In the genomic region with DNA sequence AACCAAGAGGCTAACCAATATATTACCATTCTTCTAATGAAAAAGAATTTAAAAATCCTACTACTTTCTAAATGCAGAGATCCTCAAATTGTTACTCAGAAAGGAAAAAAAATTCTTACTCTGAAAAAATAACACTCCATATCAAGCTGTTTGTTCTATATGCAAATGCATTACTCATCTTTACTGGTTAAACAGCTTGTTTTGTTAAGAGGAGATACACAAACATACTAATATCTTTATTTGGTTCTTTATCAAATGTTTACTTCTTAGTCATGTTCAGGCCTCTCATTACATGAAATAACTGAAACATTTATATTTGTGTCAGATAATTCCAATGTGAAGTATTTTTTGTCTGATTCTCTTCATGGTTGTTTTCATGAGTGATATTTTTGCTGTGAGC, we compare ENCODE assay signal across 29 cellular contexts.
A peak's percentile ranks its signal among the peaks of the same experiment; 100 is the strongest.
DNase-seq lines count a peak whose midpoint lies in the region; ATAC-seq and TF ChIP-seq lines count a peak whose summit lies in the region.
"Had no signal": no experiment of that assay in that cellular context is flagged by ENCODE, and none has a peak within 500 bp of the region (broad histone marks: within the 10 kb centered on the region; RNA-seq: fewer than 3 reads in every experiment).

No MANE protein-coding gene starts in this region.

- H3K4me2 ChIP-seq in OCI-LY7 (ENCODE audit: low read length) (no peak overlapping the region), osteoblast (ENCODE audit: insufficient read depth, low read length) (no peak overlapping the region), neural progenitor cell (no peak overlapping the region)

- H3K9ac ChIP-seq in neural progenitor cell: no peak overlapping the region

- BruUV-seq in OCI-LY7 (replicated peaks; lab: Mats Ljungman, UMichigan): TSS peak; percentile 35

- no peaks in the 10 kb centered on the region for H3K9me3 ChIP-seq in OCI-LY7 (ENCODE audit: low read length)
- H3K9me3 ChIP-seq in osteoblast (ENCODE audit: low read depth, low read length): no peaks in the 10 kb centered on the region
- no peaks in the 10 kb centered on the region for H3K9me3 ChIP-seq in neural progenitor cell (ENCODE audit: low read depth)
- no peaks in the 10 kb centered on the region for H3K9me3 ChIP-seq in sigmoid colon
- H3K9me3 ChIP-seq: esophagus muscularis mucosa, tibial artery had no signal

- H3K27me3 Mint-ChIP-seq in neural progenitor cell (ENCODE audit: insufficient read depth, low read depth): peaks cover 2% of the 10 kb centered on the region
- H3K27me3 Mint-ChIP-seq: activated B cell treated with CpG ODN at 0.5 μM for 24 hours; activated CD4-positive, alpha-beta memory T cell treated with anti-CD3 and anti-CD28 coated beads for 36 hours; B cell; naive B cell; stimulated activated naive CD8-positive, alpha-beta T cell treated with anti-CD3 and anti-CD28 coated beads, Interleukin-15, Interleukin-2, amounts not matched to agents 100 ng/mL and 50 ng/mL, for 24 hours had no signal

- H3K9me3 Mint-ChIP-seq in neural progenitor cell: no peaks in the 10 kb centered on the region
- H3K9me3 Mint-ChIP-seq: activated B cell treated with CpG ODN at 0.5 μM for 24 hours; activated CD4-positive, alpha-beta memory T cell treated with anti-CD3 and anti-CD28 coated beads for 36 hours; naive B cell; stimulated activated naive CD8-positive, alpha-beta T cell treated with anti-CD3 and anti-CD28 coated beads, Interleukin-15, Interleukin-2, amounts not matched to agents 100 ng/mL and 50 ng/mL, for 24 hours had no signal

- H3K36me3 Mint-ChIP-seq in neural progenitor cell: peaks cover 16% of the 10 kb centered on the region
- H3K36me3 Mint-ChIP-seq: naive B cell had no signal

- POLR2A ChIA-PET in OCI-LY7 (lab: Charles Lee): interaction anchor here (0.6 to 0.9 kb wide), 2 partner anchors 10 to 269 kb away, joined by 3 to 8 read pairs; no protein-coding TSS in a partner anchor

- H3K36me3 ChIP-seq in OCI-LY7 (ENCODE audit: insufficient read depth, low read length) (peaks cover 22% of the 10 kb centered on the region), osteoblast (ENCODE audit: insufficient read depth, low read length) (no peaks in the 10 kb centered on the region), neural progenitor cell (no peaks in the 10 kb centered on the region), sigmoid colon (peaks cover 0 to 16% (median 4%) of the 10 kb centered on the region in 4 donors)

- H3K4me1 ChIP-seq in OCI-LY7 (ENCODE audit: insufficient read depth, low read length, poor library complexity, severe bottlenecking) (no peaks in the 10 kb centered on the region), osteoblast (ENCODE audit: insufficient read depth, low read length) (peaks cover 6% of the 10 kb centered on the region), neural progenitor cell (no peaks in the 10 kb centered on the region), sigmoid colon (no peaks in the 10 kb centered on the region)
- H3K4me1 ChIP-seq: esophagus muscularis mucosa had no signal

- H3K79me2 ChIP-seq in OCI-LY7 (ENCODE audit: insufficient read depth, low read depth, low read length): no peaks in the 10 kb centered on the region
- no peaks in the 10 kb centered on the region for H3K79me2 ChIP-seq in osteoblast (ENCODE audit: insufficient read depth, low read length)
- H3K79me2 ChIP-seq in neural progenitor cell (ENCODE audit: low read depth): no peaks in the 10 kb centered on the region

- no peaks in the 10 kb centered on the region for H3K4me1 Mint-ChIP-seq in neural progenitor cell
- H3K4me1 Mint-ChIP-seq: activated B cell treated with CpG ODN at 0.5 μM for 24 hours, naive B cell had no signal

- TF ChIP-seq POLR2A in sigmoid colon (IDR thresholded peaks at IDR 0.05): no peak

- no peaks in the 10 kb centered on the region for H3K27me3 ChIP-seq in osteoblast (ENCODE audit: insufficient read depth, low read length)
- H3K27me3 ChIP-seq in neural progenitor cell: no peaks in the 10 kb centered on the region
- H3K27me3 ChIP-seq in sigmoid colon: no peaks in the 10 kb centered on the region
- H3K27me3 ChIP-seq: esophagus muscularis mucosa, tibial artery had no signal

- intact Hi-C loops in OCI-LY7 (cut with micrococcal nuclease; ENCODE audit: unreplicated experiment): no loop called here
- intact Hi-C loops in sigmoid colon (cut with DNase I): no loop called here

- no peaks in the 10 kb centered on the region for H3K9me2 ChIP-seq in OCI-LY7 (ENCODE audit: insufficient read depth, low read length)

- no peak overlapping the region for H3K27ac Mint-ChIP-seq in neural progenitor cell
- H3K27ac Mint-ChIP-seq: activated B cell treated with CpG ODN at 0.5 μM for 24 hours; activated CD4-positive, alpha-beta memory T cell treated with anti-CD3 and anti-CD28 coated beads for 36 hours; B cell; stimulated activated naive CD8-positive, alpha-beta T cell treated with anti-CD3 and anti-CD28 coated beads, Interleukin-15, Interleukin-2, amounts not matched to agents 100 ng/mL and 50 ng/mL, for 24 hours had no signal

- no peak for TF ChIP-seq EP300 in sigmoid colon (IDR thresholded peaks at IDR 0.05)

- H3K27ac ChIP-seq in OCI-LY7 (ENCODE audit: low read depth, low read length, poor library complexity, severe bottlenecking) (no peak overlapping the region), osteoblast (ENCODE audit: low read depth, low read length) (no peak overlapping the region), neural progenitor cell (no peak overlapping the region), sigmoid colon (no peak overlapping the region)
- H3K27ac ChIP-seq: esophagus muscularis mucosa, tibial artery had no signal

- H3K4me3 Mint-ChIP-seq in neural progenitor cell: no peak overlapping the region
- H3K4me3 Mint-ChIP-seq: activated B cell treated with CpG ODN at 0.5 μM for 24 hours; activated CD4-positive, alpha-beta memory T cell treated with anti-CD3 and anti-CD28 coated beads for 36 hours; B cell; naive B cell; stimulated activated naive CD8-positive, alpha-beta T cell treated with anti-CD3 and anti-CD28 coated beads, Interleukin-15, Interleukin-2, amounts not matched to agents 100 ng/mL and 50 ng/mL, for 24 hours had no signal

- no peak for ATAC-seq in GM18861 (IDR thresholded peaks at IDR 0.05; ENCODE audit: unreplicated experiment)
- ATAC-seq: left colon had no signal

- CTCF ChIA-PET in OCI-LY7 (lab: Charles Lee; ENCODE audit: unreplicated experiment): no interaction called here

- no peak overlapping the region for H3K4me3 ChIP-seq in OCI-LY7 (ENCODE audit: low read depth, low read length, poor library complexity, severe bottlenecking)
- H3K4me3 ChIP-seq in choroid plexus epithelial cell (ENCODE audit: low read depth, low read length): no peak overlapping the region
- H3K4me3 ChIP-seq in osteoblast (ENCODE audit: insufficient read depth, low read length): no peak overlapping the region
- H3K4me3 ChIP-seq in neural progenitor cell: no peak overlapping the region
- H3K4me3 ChIP-seq in sigmoid colon: no peak overlapping the region
- H3K4me3 ChIP-seq: esophagus muscularis mucosa, tibial artery had no signal

- TF ChIP-seq CTCF in OCI-LY7 (conservative IDR thresholded peaks at IDR 0.05; ENCODE audit: low read length) (no peak), choroid plexus epithelial cell (conservative IDR thresholded peaks at IDR 0.05; ENCODE audit: low read depth, low read length) (no peak), osteoblast (IDR thresholded peaks at IDR 0.05; ENCODE audit: extremely low read depth, low read depth, low read length) (no peak), neural progenitor cell (IDR thresholded peaks at IDR 0.05) (no peak), sigmoid colon (IDR thresholded peaks at IDR 0.05) (no peak)

- DNase-seq in DMS53 (lab: John Stamatoyannopoulos, UW) (peak; percentile 48), OCI-LY7 (ENCODE audit: low spot score) (no peak), choroid plexus epithelial cell (ENCODE audit: low read depth) (peak; percentile 23), osteoblast (ENCODE audit: insufficient read length, low spot score, missing footprints) (peak; percentile 85), neural progenitor cell (ENCODE audit: low spot score) (no peak), sigmoid colon (no peak), NCI-H2081 (lab: John Stamatoyannopoulos, UW) (no peak)
- DNase-seq: activated B cell treated with CpG ODN at 0.5 μM for 24 hours; activated CD4-positive, alpha-beta memory T cell treated with anti-CD3 and anti-CD28 coated beads for 36 hours; activated naive CD4-positive, alpha-beta T cell treated with Interleukin-2 at 50 U/mL for 16 hours; activated T-cell treated with anti-CD3 and anti-CD28 coated beads for 4 hours; anterior cingulate cortex; cerebellar nuclear complex; effector CD8-positive, alpha-beta T cell; glutamatergic neuron; left colon; mesendoderm; naive B cell; NCI-H146; NCI-H2171; NCI-H524 treated with DMSO at 0.1 percent for 48 hours; occipital lobe; stimulated activated CD4-positive, alpha-beta T cell treated with anti-CD3 and anti-CD28 coated beads, Interleukin-12 subunit alpha, Interleukin-12 subunit beta, amount 100 ng/mL, for 4 hours; stimulated activated CD4-positive, alpha-beta T cell treated with anti-CD3 and anti-CD28 coated beads, Interleukin-4, amount 100 ng/mL, for 4 hours; tibial artery had no signal

- H3F3A ChIP-seq in neural progenitor cell (ENCODE audit: low read depth): no peaks in the 10 kb centered on the region

- H4K20me1 ChIP-seq in OCI-LY7 (ENCODE audit: insufficient read depth, low read length): no peaks in the 10 kb centered on the region
- H4K20me1 ChIP-seq in osteoblast (ENCODE audit: insufficient read depth, low read length): no peaks in the 10 kb centered on the region
- no peaks in the 10 kb centered on the region for H4K20me1 ChIP-seq in neural progenitor cell (ENCODE audit: low read depth)

- H2AFZ ChIP-seq in OCI-LY7 (ENCODE audit: low read length) (no peak overlapping the region), osteoblast (ENCODE audit: low read length) (no peak overlapping the region), neural progenitor cell (replicated peaks) (no peak overlapping the region)

Comparison
In these comparisons a context has a peak if more than half of its experiments do, and no peak if none do; other contexts are left out.
1. DNase-seq: peak in DMS53 (single experiment), choroid plexus epithelial cell (single experiment) and osteoblast (single experiment); none in OCI-LY7 (single experiment), neural progenitor cell (single experiment), sigmoid colon (single experiment) and NCI-H2081 (0 of 2).